In the genomic region with DNA sequence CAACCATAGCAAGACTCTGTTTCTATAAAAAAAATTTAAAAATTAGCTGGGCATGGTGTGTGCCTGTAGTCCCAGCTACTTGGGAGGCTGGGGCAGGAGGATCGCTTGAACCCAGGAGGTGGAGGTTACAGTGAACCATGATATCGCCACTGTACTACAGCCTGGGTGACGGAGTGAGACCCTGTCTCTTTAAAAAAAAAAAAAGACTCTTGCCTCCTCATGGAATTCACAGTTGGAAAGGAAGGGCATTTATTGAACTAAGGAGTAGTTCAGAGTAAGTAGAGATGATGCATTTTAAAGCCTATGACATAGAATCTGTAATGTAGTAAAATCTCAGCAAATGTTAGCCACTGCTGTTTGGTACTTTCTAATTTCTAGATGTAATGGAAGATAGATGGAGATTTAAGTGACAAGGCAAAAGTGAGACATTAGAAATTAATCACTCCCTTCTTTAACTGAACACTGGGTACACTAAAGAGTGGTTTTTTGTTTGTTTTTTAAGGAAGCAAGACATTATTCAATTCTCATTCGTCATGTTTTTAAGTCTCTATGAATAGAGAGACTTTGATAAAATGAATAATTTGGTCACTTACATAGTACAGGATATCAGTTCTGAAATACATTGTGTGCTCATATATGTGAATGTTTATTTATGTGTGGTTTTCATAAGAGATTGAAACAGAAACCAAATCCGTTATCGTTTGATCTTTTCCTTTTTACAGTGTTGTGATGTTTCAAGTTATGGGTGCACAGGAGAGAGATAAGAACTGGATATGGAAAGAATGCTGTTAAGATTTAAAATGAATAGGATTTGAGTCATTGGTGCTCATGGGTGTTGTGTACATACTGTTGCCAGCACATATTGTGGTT, we compare ENCODE assay signal across 8 cellular contexts. TPM values are rescaled to one million over a fixed set of nuclear protein-coding genes. Genes with fewer than 3 reads are reported as not detected.
DNase-seq lines count a peak whose midpoint lies in the region; ATAC-seq and TF ChIP-seq lines count a peak whose summit lies in the region.

No MANE protein-coding gene starts in this region.

- ATAC-seq in GM18498 (IDR thresholded peaks at IDR 0.05; ENCODE audit: unreplicated experiment) (peak; percentile 77), HG02588 (IDR thresholded peaks at IDR 0.05; ENCODE audit: unreplicated experiment) (peak; percentile 65), Panc1 (peak; percentile 97)

- H3K36me3 ChIP-seq in Panc1 (ENCODE audit: control insufficient read depth, insufficient read depth, low read length) (no peaks in the 10 kb centered on the region), prostate gland (no peaks in the 10 kb centered on the region)
- peaks cover 14% of the 10 kb centered on the region for H3K36me3 ChIP-seq in effector memory CD4-positive, alpha-beta T cell (ENCODE audit: control insufficient read depth, insufficient read depth, low read length)

- H3K4me3 ChIP-seq in Panc1 (ENCODE audit: low read depth in 2 of 2, low read length in 2 of 2) (peak overlapping the region; percentile 1 to 10; a peak in 3 of 4 replicates), prostate gland (peak overlapping the region in 1 of 2 donors; percentile 12)
- peak overlapping the region; percentile 30 for H3K4me3 ChIP-seq in effector memory CD4-positive, alpha-beta T cell (ENCODE audit: insufficient read depth, low read depth, low read length, poor library complexity, severe bottlenecking)

- CTCF ChIA-PET in Panc1 (lab: Charles Lee), result no interaction called here

- WGBS in prostate gland, result 49% methylated on average over 6 of the region's 6 CpGs

- no peak for TF ChIP-seq POLR2A in prostate gland (IDR thresholded peaks at IDR 0.05)

- H3K9me3 ChIP-seq in Panc1 (ENCODE audit: control insufficient read depth, insufficient read depth, low read depth, low read length) (peaks cover 25% of the 10 kb centered on the region), prostate gland (no peaks in the 10 kb centered on the region)
- no peaks in the 10 kb centered on the region for H3K9me3 ChIP-seq in effector memory CD4-positive, alpha-beta T cell (ENCODE audit: control insufficient read depth, low read length)

- in situ Hi-C loops in Panc1 (cut with HindIII; ENCODE audit: low pct_unique_long_range_greater_than_20kb, low sequenced_read_pairs), result no loop called here

- DNase-seq in Panc1 (ENCODE audit: low read depth, low spot score) (peak; percentile 60), prostate gland (ENCODE audit: low spot score) (no peak), cortex of kidney (lab: John Stamatoyannopoulos, UW) (no peak), epidermal melanocyte (ENCODE audit: insufficient read length, low spot score) (no peak), NCI-H146 treated with DMSO at 0.1 percent for 48 hours (lab: John Stamatoyannopoulos, UW; ENCODE audit: unreplicated experiment) (no peak)
- DNase-seq in effector memory CD4-positive, alpha-beta T cell, result no peak

- no peaks in the 10 kb centered on the region for H3K27me3 ChIP-seq in Panc1 (ENCODE audit: control insufficient read depth, insufficient read depth, low read length)
- no peaks in the 10 kb centered on the region for H3K27me3 ChIP-seq in effector memory CD4-positive, alpha-beta T cell (replicated peaks; ENCODE audit: control insufficient read depth, insufficient read depth, low read length, poor library complexity, severe bottlenecking)
- no peaks in the 10 kb centered on the region for H3K27me3 ChIP-seq in prostate gland (replicated peaks; ENCODE audit: insufficient read depth)

- intact Hi-C loops in Panc1 (cut with micrococcal nuclease; ENCODE audit: unreplicated experiment) (no loop called here), prostate gland (cut with DNase I) (no loop called here)

- peak overlapping the region; percentile 7 for H3K27ac ChIP-seq in Panc1 (ENCODE audit: low read length)
- H3K27ac ChIP-seq in effector memory CD4-positive, alpha-beta T cell (ENCODE audit: insufficient read depth, low read length, poor library complexity, severe bottlenecking), result peak overlapping the region; percentile 47
- H3K27ac ChIP-seq in prostate gland, result peak overlapping the region; percentile 18 to 52

- POLR2A ChIA-PET in Panc1 (lab: Charles Lee), result no interaction called here

- peaks cover 13% of the 10 kb centered on the region for H3K4me1 ChIP-seq in Panc1 (ENCODE audit: control insufficient read depth, insufficient read depth, low read length)
- H3K4me1 ChIP-seq in effector memory CD4-positive, alpha-beta T cell (ENCODE audit: control insufficient read depth, insufficient read depth, low read length, poor library complexity, severe bottlenecking), result peaks cover 9% of the 10 kb centered on the region
- no peaks in the 10 kb centered on the region for H3K4me1 ChIP-seq in prostate gland (replicated peaks)

- no TSS peak for BruUV-seq in Panc1 (replicated peaks; lab: Mats Ljungman, UMichigan)

- TF ChIP-seq CTCF in Panc1 (IDR thresholded peaks at IDR 0.05), result no peak
- no peak for TF ChIP-seq CTCF in prostate gland (IDR thresholded peaks at IDR 0.05)

RNA-seq across cellular contexts. Expression of a gene that starts 29.3 kb away (rescaled TPM):
- total RNA-seq in Panc1 (2021; ENCODE audit: unreplicated experiment) (26.9 TPM), prostate gland (10 to 100 TPM; 12.9 to 26.6 TPM)
- polyA plus RNA-seq in Panc1 (2012; ENCODE audit: insufficient read length), result 6.8 TPM
